6 cellular contexts compared by ENCODE assay signal in the genomic region with DNA sequence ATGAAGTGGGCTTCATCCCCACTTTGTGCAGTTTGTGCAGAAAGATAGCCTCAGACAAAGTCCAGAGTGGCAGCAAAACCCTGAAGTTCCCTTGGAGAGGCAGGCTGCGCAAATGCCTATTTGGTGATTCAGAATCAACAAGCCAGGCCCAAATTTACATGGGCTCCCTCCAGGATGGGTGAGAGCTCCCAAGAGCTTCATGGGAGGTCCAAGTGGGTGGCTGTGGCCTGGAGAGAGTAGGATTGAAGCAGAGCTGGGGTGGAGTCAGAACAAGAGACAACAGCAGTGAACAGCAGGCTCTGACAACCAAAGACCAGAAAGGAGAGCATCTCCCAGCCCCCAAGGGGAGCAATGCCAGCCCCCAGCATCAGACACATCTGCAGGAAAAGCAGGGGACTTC.
DNase-seq lines count a peak whose midpoint lies in the region; ATAC-seq, FAIRE-seq and TF ChIP-seq lines count a peak whose summit lies in the region.
"Not testable (repeated sequence)": the region's sequence is repeated elsewhere in the genome, so short reads cannot be mapped to it uniquely, and the experiment has no call there.

No MANE protein-coding gene starts in this region.

- POLR2A ChIA-PET in IMR-90 (lab: Charles Lee; ENCODE audit: unreplicated experiment); PC-3 (lab: Charles Lee; ENCODE audit: unreplicated experiment): not testable (repeated sequence)

- not testable (repeated sequence) for H2AK5ac ChIP-seq in IMR-90 (ENCODE audit: low read depth, low read length)

- not testable (repeated sequence) for H3F3A ChIP-seq in PC-3 (ENCODE audit: low read length, unreplicated experiment)

- H3K4me2 ChIP-seq in IMR-90 (ENCODE audit: low read depth, low read length); PC-3 (ENCODE audit: low read length): not testable (repeated sequence)

- H3K4me1 Mint-ChIP-seq in activated CD4-positive, alpha-beta T cell treated with anti-CD3 and anti-CD28 coated beads, Interleukin-2, amount 10 ng/mL, durations not matched to agents 24 days and 14 days: not testable (repeated sequence)

- H3K36me3 ChIP-seq in IMR-90 (ENCODE audit: control insufficient read depth, insufficient read depth, low read length); MG63; PC-3 (ENCODE audit: low read depth, low read length); bronchial epithelial cell (ENCODE audit: control insufficient read depth, insufficient read depth, low read length); mucosa of descending colon (ENCODE audit: low read depth): not testable (repeated sequence)

- ATAC-seq in IMR-90 (ENCODE audit: low read depth) (peak; percentile 73), PC-3 (peak; percentile 20; the same call in 1 of the 2 replicates), mucosa of descending colon (peak; percentile 36)

- no CpG with 5 or more reads among the region's 1 CpG for WGBS in IMR-90 (ENCODE audit: extremely low coverage in 2 of 2, insufficient read length in 1 of 2), 2 experiments

- H3K27me3 ChIP-seq in IMR-90 (ENCODE audit: control insufficient read depth, insufficient read depth, low read length); MG63; PC-3 (ENCODE audit: low read length); bronchial epithelial cell (ENCODE audit: control insufficient read depth, insufficient read depth, low read length): not testable (repeated sequence)

- TF ChIP-seq CTCF in IMR-90 (conservative IDR thresholded peaks at IDR 0.05; ENCODE audit: low read depth, low read length); PC-3 (conservative IDR thresholded peaks at IDR 0.05; ENCODE audit: low read depth, low read length); bronchial epithelial cell (IDR thresholded peaks at IDR 0.05; ENCODE audit: insufficient read depth, low read length, severe bottlenecking); mucosa of descending colon (IDR thresholded peaks at IDR 0.05): not testable (repeated sequence)

- H3K4me3 Mint-ChIP-seq in activated CD4-positive, alpha-beta T cell treated with anti-CD3 and anti-CD28 coated beads, Interleukin-2, amount 10 ng/mL, durations not matched to agents 24 days and 14 days: not testable (repeated sequence)

- H4K20me1 ChIP-seq in IMR-90 (ENCODE audit: insufficient read depth, low read length); PC-3 (ENCODE audit: low read length): not testable (repeated sequence)

- not testable (repeated sequence) for H3K9ac ChIP-seq in IMR-90 (ENCODE audit: low read depth, low read length); PC-3 (ENCODE audit: low read length)

- not testable (repeated sequence) for H3K9me3 Mint-ChIP-seq in activated CD4-positive, alpha-beta T cell treated with anti-CD3 and anti-CD28 coated beads, Interleukin-2, amount 10 ng/mL, durations not matched to agents 24 days and 14 days

- not testable (repeated sequence) for H3K18ac ChIP-seq in IMR-90 (ENCODE audit: low read depth, low read length)

- not testable (repeated sequence) for H3K27me3 Mint-ChIP-seq in activated CD4-positive, alpha-beta T cell treated with anti-CD3 and anti-CD28 coated beads, Interleukin-2, amount 10 ng/mL, durations not matched to agents 24 days and 14 days

- H2BK5ac ChIP-seq in IMR-90 (ENCODE audit: low read depth, low read length, poor library complexity, severe bottlenecking): not testable (repeated sequence)

- CTCF ChIA-PET in IMR-90 (lab: Yijun Ruan, JAX); PC-3 (lab: Charles Lee): not testable (repeated sequence)

- H3K9me1 ChIP-seq in IMR-90 (ENCODE audit: insufficient read depth, low read length): not testable (repeated sequence)

- H3K27ac Mint-ChIP-seq in activated CD4-positive, alpha-beta T cell treated with anti-CD3 and anti-CD28 coated beads, Interleukin-2, amount 10 ng/mL, durations not matched to agents 24 days and 14 days: not testable (repeated sequence)

- TF ChIP-seq RAD21 in IMR-90 (IDR thresholded peaks at IDR 0.05; ENCODE audit: low read length): not testable (repeated sequence)

- H3K79me1 ChIP-seq in IMR-90 (ENCODE audit: low read depth in 1 of 2, low read length in 2 of 2): not testable (repeated sequence)

- not testable (repeated sequence) for H4K8ac ChIP-seq in IMR-90 (ENCODE audit: low read depth in 2 of 2, low read length in 2 of 2)

- not testable (repeated sequence) for H4K5ac ChIP-seq in IMR-90 (ENCODE audit: low read depth, low read length)

- not testable (repeated sequence) for H2BK15ac ChIP-seq in IMR-90 (ENCODE audit: low read depth, low read length)

- not testable (repeated sequence) for H3K27ac ChIP-seq in IMR-90 (ENCODE audit: insufficient read depth, low read length); PC-3 (ENCODE audit: low read length)

- in situ Hi-C loops in IMR-90 (cut with MboI; ENCODE audit: low sequenced_read_pairs): not testable (repeated sequence)

- H3K4me3 ChIP-seq in IMR-90 (ENCODE audit: insufficient read depth, low read depth, low read length); MG63; PC-3 (ENCODE audit: low read length); bronchial epithelial cell (ENCODE audit: low read depth, low read length); mucosa of descending colon: not testable (repeated sequence)

- not testable (repeated sequence) for H3K23ac ChIP-seq in IMR-90 (ENCODE audit: low read depth, low read length)

- not testable (repeated sequence) for H2BK120ac ChIP-seq in IMR-90 (ENCODE audit: low read depth, low read length)

- not testable (repeated sequence) for H3K36me3 Mint-ChIP-seq in activated CD4-positive, alpha-beta T cell treated with anti-CD3 and anti-CD28 coated beads, Interleukin-2, amount 10 ng/mL, durations not matched to agents 24 days and 14 days (ENCODE audit: low read depth)

- not testable (repeated sequence) for H2BK20ac ChIP-seq in IMR-90 (ENCODE audit: low read depth, low read length)

- not testable (repeated sequence) for H3K9me2 ChIP-seq in PC-3 (replicated peaks; ENCODE audit: low read length)

- H2AK9ac ChIP-seq in IMR-90 (replicated peaks; ENCODE audit: low read depth, low read length, poor library complexity): not testable (repeated sequence)

- H3K9me3 ChIP-seq in IMR-90 (ENCODE audit: control insufficient read depth, insufficient read depth, low read length); MG63; PC-3 (ENCODE audit: low read length); mucosa of descending colon: not testable (repeated sequence)

- not testable (repeated sequence) for H3K79me2 ChIP-seq in PC-3 (ENCODE audit: low read length)

- H3K56ac ChIP-seq in IMR-90 (ENCODE audit: extremely low read depth, insufficient read depth, low read length): not testable (repeated sequence)

- DNase-seq in IMR-90; PC-3; bronchial epithelial cell (ENCODE audit: low read depth); mucosa of descending colon: not testable (repeated sequence)
- peak; percentile 51 for DNase-seq in MG63
- peak; percentile 8 for DNase-seq in activated CD4-positive, alpha-beta T cell treated with anti-CD3 and anti-CD28 coated beads, Interleukin-2, amount 10 ng/mL, durations not matched to agents 24 days and 14 days

- not testable (repeated sequence) for H3K4me1 ChIP-seq in IMR-90 (ENCODE audit: control insufficient read depth, insufficient read depth, low read length); PC-3 (ENCODE audit: insufficient read depth, low read length); mucosa of descending colon (ENCODE audit: low read depth)

- H3K14ac ChIP-seq in IMR-90 (replicated peaks; ENCODE audit: low read depth, low read length): not testable (repeated sequence)

- TF ChIP-seq POLR2A in IMR-90 (IDR thresholded peaks at IDR 0.05; ENCODE audit: low read depth, low read length): not testable (repeated sequence)

- not testable (repeated sequence) for H2AFZ ChIP-seq in IMR-90 (replicated peaks; ENCODE audit: low read length, poor library complexity); PC-3 (ENCODE audit: low read length)

- intact Hi-C loops in IMR-90 (cut with micrococcal nuclease); PC-3 (cut with micrococcal nuclease); activated CD4-positive, alpha-beta T cell treated with anti-CD3 and anti-CD28 coated beads, Interleukin-2, amount 10 ng/mL, durations not matched to agents 24 days and 14 days (cut with micrococcal nuclease); mucosa of descending colon (cut with DNase I, micrococcal nuclease): not testable (repeated sequence)

- H4K91ac ChIP-seq in IMR-90 (ENCODE audit: insufficient read depth, low read depth, low read length): not testable (repeated sequence)

- dilution Hi-C loops in IMR-90 (cut with HindIII; ENCODE audit: low sequenced_read_pairs, unreplicated experiment): not testable (repeated sequence)

- not testable (repeated sequence) for H3K4ac ChIP-seq in IMR-90 (ENCODE audit: low read depth, low read length)

- not testable (repeated sequence) for BruUV-seq in IMR-90 (replicated peaks; lab: Mats Ljungman, UMichigan); PC-3 (replicated peaks; lab: Mats Ljungman, UMichigan)

- peak; percentile 18 for FAIRE-seq in bronchial epithelial cell (lab: Jason Lieb, UNC)

Comparison
In these comparisons a context has a peak if more than half of its experiments do, and no peak if none do; other contexts are left out.
1. ATAC-seq: peak in every context shown above with its lines; median percentile 73 in IMR-90; 36 in mucosa of descending colon; 20 in PC-3.